9 cellular contexts compared by ENCODE assay signal in the genomic region with DNA sequence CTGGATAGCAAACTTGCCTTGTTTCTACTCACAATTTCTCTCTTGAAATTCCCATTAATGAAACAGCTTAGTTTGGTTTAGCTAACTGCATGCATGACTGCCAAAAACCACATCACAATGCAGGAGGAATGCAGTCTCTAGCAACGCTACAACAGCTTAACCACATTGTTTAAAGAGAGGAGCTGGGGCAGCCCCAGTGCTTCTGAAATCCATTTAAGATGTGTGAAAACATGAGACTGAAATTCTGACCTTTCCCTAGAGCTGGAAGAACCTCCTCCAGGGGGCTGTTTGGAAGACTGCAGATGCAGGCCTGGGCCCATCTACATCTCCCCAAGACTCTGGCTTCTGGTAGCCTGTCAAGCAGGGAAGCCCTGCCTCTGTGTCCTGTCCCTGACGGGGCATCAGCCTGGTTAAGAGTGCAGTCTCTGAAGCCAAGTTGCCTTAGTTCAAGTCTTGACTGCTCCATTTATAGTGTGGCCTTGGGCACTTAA.
DNase-seq lines count a peak whose midpoint lies in the region; ATAC-seq and TF ChIP-seq lines count a peak whose summit lies in the region.
"Had no signal": no experiment of that assay in that cellular context is flagged by ENCODE, and none has a peak within 500 bp of the region (broad histone marks: within the 10 kb centered on the region; RNA-seq: fewer than 3 reads in every experiment).

No MANE protein-coding gene starts in this region.

- no peaks in the 10 kb centered on the region for H3K36me3 ChIP-seq in DND-41 (ENCODE audit: insufficient read depth, low read length)
- H3K36me3 ChIP-seq in breast epithelium, result no peaks in the 10 kb centered on the region
- no peaks in the 10 kb centered on the region for H3K36me3 ChIP-seq in muscle layer of duodenum (ENCODE audit: control insufficient read depth in 1 of 2, insufficient read depth in 2 of 2, low read length in 2 of 2)
- H3K36me3 ChIP-seq: upper lobe of right lung had no signal

- intact Hi-C loops in breast epithelium (cut with DNase I; ENCODE audit: low total_unique reads), result no loop called here

- TF ChIP-seq POLR2A in breast epithelium (IDR thresholded peaks at IDR 0.05), result no peak

- peak; percentile 65 for ATAC-seq in DND-41 (ENCODE audit: insufficient read depth, low read depth)
- peak; percentile 52 for ATAC-seq in HG03045 (IDR thresholded peaks at IDR 0.05; ENCODE audit: unreplicated experiment)
- ATAC-seq: upper lobe of right lung had no signal

- peak overlapping the region; percentile 67 for H3K27ac ChIP-seq in DND-41 (ENCODE audit: low read length)
- peak overlapping the region; percentile 32 to 43 for H3K27ac ChIP-seq in breast epithelium
- peak overlapping the region; percentile 35 for H3K27ac ChIP-seq in muscle layer of duodenum (ENCODE audit: low read length)
- H3K27ac ChIP-seq: upper lobe of right lung had no signal

- H3K79me2 ChIP-seq in DND-41 (ENCODE audit: insufficient read depth, low read length), result no peaks in the 10 kb centered on the region

- H3K4me1 ChIP-seq in DND-41 (ENCODE audit: insufficient read depth, low read length) (peaks cover 40% of the 10 kb centered on the region), breast epithelium (no peaks in the 10 kb centered on the region), muscle layer of duodenum (ENCODE audit: control insufficient read depth in 1 of 2, insufficient read depth in 2 of 2, low read length in 2 of 2) (peaks cover 0 to 13% of the 10 kb centered on the region in 2 donors)
- H3K4me1 ChIP-seq: upper lobe of right lung had no signal

- DNase-seq in DND-41, result peak; percentile 25
- peak in 1 of 2 donors; percentile 55 for DNase-seq in breast epithelium (ENCODE audit: low spot score in 2 of 2)
- no peak for DNase-seq in activated CD4-positive, alpha-beta T cell treated with anti-CD3 and anti-CD28 coated beads for 48 hours
- no peak for DNase-seq in NCI-H1092 (lab: John Stamatoyannopoulos, UW)
- no peak for DNase-seq in NCI-H2196 (lab: John Stamatoyannopoulos, UW; ENCODE audit: unreplicated experiment)
- DNase-seq in hippocampal formation (lab: John Stamatoyannopoulos, UW), result no peak
- DNase-seq: upper lobe of right lung had no signal

- H2AFZ ChIP-seq in DND-41 (ENCODE audit: low read depth, low read length), result peak overlapping the region; percentile 26; the same call in 1 of the 2 replicates

- no peaks in the 10 kb centered on the region for H4K20me1 ChIP-seq in DND-41 (ENCODE audit: insufficient read depth, low read length)

- H3K4me2 ChIP-seq in DND-41 (ENCODE audit: insufficient read depth, low read length), result 0 out of 2 replicates have a peak overlapping the region, but pooled peaks have one; percentile 0

- H3K9me3 ChIP-seq in DND-41 (ENCODE audit: insufficient read depth, low read length, severe bottlenecking) (peaks cover 10% of the 10 kb centered on the region), breast epithelium (no peaks in the 10 kb centered on the region), muscle layer of duodenum (ENCODE audit: control insufficient read depth in 1 of 2, low read length in 2 of 2) (peaks cover 0 to 9% of the 10 kb centered on the region in 2 donors)
- H3K9me3 ChIP-seq: upper lobe of right lung had no signal

- no peak overlapping the region for H3K4me3 ChIP-seq in DND-41 (ENCODE audit: low read depth in 1 of 2, low read length in 2 of 2)
- no peak overlapping the region for H3K4me3 ChIP-seq in breast epithelium
- no peak overlapping the region for H3K4me3 ChIP-seq in muscle layer of duodenum (ENCODE audit: low read depth in 1 of 2, low read length in 2 of 2)
- H3K4me3 ChIP-seq: upper lobe of right lung had no signal

- H3K9ac ChIP-seq in DND-41 (ENCODE audit: low read depth, low read length), result 0 out of 2 replicates have a peak overlapping the region, but pooled peaks have one; percentile 0

- TF ChIP-seq CTCF in DND-41 (IDR thresholded peaks at IDR 0.05; ENCODE audit: borderline replicate concordance, extremely low read depth, low read length, poor library complexity, severe bottlenecking) (no peak), breast epithelium (IDR thresholded peaks at IDR 0.05) (no peak)

- H3K27me3 ChIP-seq in DND-41 (ENCODE audit: insufficient read depth, low read length, poor library complexity) (no peaks in the 10 kb centered on the region), breast epithelium (no peaks in the 10 kb centered on the region), muscle layer of duodenum (ENCODE audit: low read depth, low read length) (no peaks in the 10 kb centered on the region)
- H3K27me3 ChIP-seq: upper lobe of right lung had no signal
